Comparison of ENCODE assay signal across 26 cellular contexts in genomic region chr3:185327052-185327451, GRCh38.
"Had no signal": no experiment of that assay in that cellular context is flagged by ENCODE, and none has a peak within 500 bp of the region (broad histone marks: within the 10 kb centered on the region; RNA-seq: fewer than 3 reads in every experiment).

No MANE protein-coding gene starts in this region.

- H3K4me1 ChIP-seq: testis, tibial artery had no signal

- H3K4me1 Mint-ChIP-seq: stimulated activated effector memory CD8-positive, alpha-beta T cell treated with anti-CD3 and anti-CD28 coated beads, Interleukin-12 subunit alpha, Interleukin-12 subunit beta, amount 100 ng/mL, for 72 hours had no signal

- H3K4me3 ChIP-seq: coronary artery, esophagus muscularis mucosa, gastroesophageal sphincter, heart left ventricle, lower lobe of right lung, ovary, testis, tibial artery, upper lobe of left lung had no signal

- H3K36me3 Mint-ChIP-seq: stimulated activated effector memory CD8-positive, alpha-beta T cell treated with anti-CD3 and anti-CD28 coated beads, Interleukin-12 subunit alpha, Interleukin-12 subunit beta, amount 100 ng/mL, for 72 hours had no signal

- H3K27me3 ChIP-seq: esophagus muscularis mucosa, foreskin keratinocyte, gastroesophageal sphincter, heart left ventricle, ovary, testis, tibial artery, upper lobe of left lung had no signal

- H3K36me3 ChIP-seq: esophagus muscularis mucosa, gastroesophageal sphincter, heart left ventricle, lower lobe of right lung, ovary, tibial artery, upper lobe of left lung had no signal

- H3K4me3 Mint-ChIP-seq: naive thymus-derived CD8-positive, alpha-beta T cell; stimulated activated effector memory CD8-positive, alpha-beta T cell treated with anti-CD3 and anti-CD28 coated beads, Interleukin-12 subunit alpha, Interleukin-12 subunit beta, amount 100 ng/mL, for 72 hours had no signal

- H3K9me3 Mint-ChIP-seq: naive thymus-derived CD8-positive, alpha-beta T cell; stimulated activated effector memory CD8-positive, alpha-beta T cell treated with anti-CD3 and anti-CD28 coated beads, Interleukin-12 subunit alpha, Interleukin-12 subunit beta, amount 100 ng/mL, for 72 hours had no signal

- DNase-seq: dermis blood vessel endothelial cell; effector memory CD4-positive, alpha-beta T cell; foreskin keratinocyte; heart left ventricle; hippocampal formation; islet precursor cell; kidney glomerular epithelial cell; left colon; left ventricle myocardium superior; lower lobe of right lung; naive thymus-derived CD8-positive, alpha-beta T cell; occipital lobe; ovary; posterior cingulate gyrus; stimulated activated CD4-positive, alpha-beta T cell treated with anti-CD3 and anti-CD28 coated beads, Interleukin-2, amount 100 ng/mL, for 24 hours; stimulated activated CD4-positive, alpha-beta T cell treated with anti-CD3 and anti-CD28 coated beads, Interleukin-4, amount 100 ng/mL, for 24 hours; stimulated activated naive CD8-positive, alpha-beta T cell treated with anti-CD3 and anti-CD28 coated beads, Interleukin-15, Interleukin-2, amounts not matched to agents 100 U/mL and 50 U/mL, for 24 hours; substantia nigra; testis; tibial artery; upper lobe of left lung had no signal

- ATAC-seq: foreskin keratinocyte; gastroesophageal sphincter; heart left ventricle; left colon; left ventricle myocardium superior; lower lobe of right lung; naive thymus-derived CD8-positive, alpha-beta T cell; sciatic nerve; stimulated activated effector memory CD8-positive, alpha-beta T cell treated with anti-CD3 and anti-CD28 coated beads, Interleukin-12 subunit alpha, Interleukin-12 subunit beta, amount 100 ng/mL, for 72 hours; stimulated activated naive CD8-positive, alpha-beta T cell treated with anti-CD3 and anti-CD28 coated beads, Interleukin-15, Interleukin-2, amounts not matched to agents 100 U/mL and 50 U/mL, for 24 hours had no signal

- H3K9me3 ChIP-seq: esophagus muscularis mucosa, gastroesophageal sphincter, heart left ventricle, lower lobe of right lung, ovary, testis, tibial artery, upper lobe of left lung had no signal

- H3K27ac Mint-ChIP-seq: naive thymus-derived CD8-positive, alpha-beta T cell had no signal
